In genomic region chr6:36874443-36875249, GRCh38 we compare ENCODE assay signal across 8 cellular contexts. TPM values are rescaled to one million over a fixed set of nuclear protein-coding genes. Genes with fewer than 3 reads are reported as not detected.
DNase-seq lines count a peak whose midpoint lies in the region; ATAC-seq, FAIRE-seq and TF ChIP-seq lines count a peak whose summit lies in the region.

PPIL1 (minus strand) TSS chr6:36874803; CDS start chr6:36874772, 31 bp downstream.

- peaks cover 46% of the 10 kb centered on the region for H3K4me1 Mint-ChIP-seq in activated T-cell treated with anti-CD3 and anti-CD28 coated beads, Interleukin-2, amount 50 U/mL, for 72 hours (ENCODE audit: low read depth)

- 0 to 1% methylated on average over 29 to 31 of the region's 54 CpGs for WGBS in esophagus squamous epithelium, 2 donors

- peak; percentile 52 for FAIRE-seq in RCC 7860 (lab: Jason Lieb, UNC)

- no peaks in the 10 kb centered on the region for H3K27me3 ChIP-seq in esophagus squamous epithelium

- peak within 1 kb of the TSS; percentile 87 to 97 for H3K4me3 Mint-ChIP-seq in activated T-cell treated with anti-CD3 and anti-CD28 coated beads, Interleukin-2, amount 50 U/mL, for 72 hours

- peak within 1 kb of the TSS; percentile 92 to 95 (median 94) for H3K27ac ChIP-seq in esophagus squamous epithelium

- TF ChIP-seq CTCF in esophagus squamous epithelium (IDR thresholded peaks at IDR 0.05) = no peak

- H3K4me3 ChIP-seq in esophagus squamous epithelium = peak within 1 kb of the TSS; percentile 75 to 96 (median 90)

- DNase-seq in DMS153 treated with DMSO at 0.1 percent for 48 hours (lab: John Stamatoyannopoulos, UW; ENCODE audit: unreplicated experiment) = peak; percentile 64
- DNase-seq in KG1 (lab: John Stamatoyannopoulos, UW) = peak; percentile 99
- DNase-seq in RCC 7860 (ENCODE audit: low spot score) = peak; percentile 74
- DNase-seq in activated T-cell treated with anti-CD3 and anti-CD28 coated beads, Interleukin-2, amount 50 U/mL, for 72 hours = peak; percentile 81 to 82
- DNase-seq in esophagus squamous epithelium (lab: John Stamatoyannopoulos, UW) = peak; percentile 23
- DNase-seq in myocyte (ENCODE audit: low read depth) = peak; percentile 93
- DNase-seq in stimulated activated CD8-positive, alpha-beta memory T cell treated with anti-CD3 and anti-CD28 coated beads, Interleukin-7, amount 100 ng/mL, for 48 hours (ENCODE audit: extremely low read depth in 1 of 2, low read depth in 1 of 2) = peak; percentile 55 to 71

- peaks cover 4 to 16% of the 10 kb centered on the region in 2 donors for H3K36me3 Mint-ChIP-seq in activated T-cell treated with anti-CD3 and anti-CD28 coated beads, Interleukin-2, amount 50 U/mL, for 72 hours (ENCODE audit: insufficient read depth in 2 of 2)

- H3K27ac Mint-ChIP-seq in activated T-cell treated with anti-CD3 and anti-CD28 coated beads, Interleukin-2, amount 50 U/mL, for 72 hours = peak within 1 kb of the TSS; percentile 100

- H3K36me3 ChIP-seq in esophagus squamous epithelium = peaks cover 0 to 14% (median 0%) of the 10 kb centered on the region in 3 donors

- intact Hi-C loops in esophagus squamous epithelium (cut with DNase I) = no loop called here

- peaks cover 0 to 27% (median 18%) of the 10 kb centered on the region in 3 donors for H3K4me1 ChIP-seq in esophagus squamous epithelium

- peak; percentile 87 for ATAC-seq in GM21619 (IDR thresholded peaks at IDR 0.05; ENCODE audit: unreplicated experiment)
- ATAC-seq in activated T-cell treated with anti-CD3 and anti-CD28 coated beads, Interleukin-2, amount 50 U/mL, for 72 hours (replicated peaks in 1 of 2) = peak; percentile 68 to 74

- H3K9me3 ChIP-seq in esophagus squamous epithelium = no peaks in the 10 kb centered on the region

- peak in 2 of 4 donors; percentile 29 to 32 for TF ChIP-seq POLR2A in esophagus squamous epithelium (IDR thresholded peaks at IDR 0.05)

- H3K9me3 Mint-ChIP-seq in activated T-cell treated with anti-CD3 and anti-CD28 coated beads, Interleukin-2, amount 50 U/mL, for 72 hours = no peaks in the 10 kb centered on the region

- H3K27me3 Mint-ChIP-seq in activated T-cell treated with anti-CD3 and anti-CD28 coated beads, Interleukin-2, amount 50 U/mL, for 72 hours (ENCODE audit: low read depth) = peaks cover 15% of the 10 kb centered on the region

RNA-seq across cellular contexts. Expression of gene PPIL1, which starts in this region (rescaled TPM):
- total RNA-seq in activated T-cell treated with anti-CD3 and anti-CD28 coated beads, Interleukin-2, amount 50 U/mL, for 72 hours = 10 to 100 TPM; 32.6 to 43.0 TPM
- total RNA-seq in esophagus squamous epithelium (10 to 100 TPM; 13.4 to 35.4 (median 28.7) TPM), myocyte (28.4 and 31.3 TPM in 2 replicates)
- 22.5 TPM for polyA plus RNA-seq in myocyte (2012)

Comparison
In these comparisons a context has a peak if more than half of its experiments do, and no peak if none do; other contexts are left out.
1. Peak in every context shown above with its lines: DNase-seq, ATAC-seq, H3K4me3 ChIP-seq and H3K27ac ChIP-seq.
2. DNase-seq: peak in every context shown above with its lines; median percentile 99 in KG1; 93 in myocyte; 82 in activated T-cell treated with anti-CD3 and anti-CD28 coated beads, Interleukin-2, amount 50 U/mL, for 72 hours; 74 in RCC 7860; 64 in DMS153 treated with DMSO at 0.1 percent for 48 hours; 63 in stimulated activated CD8-positive, alpha-beta memory T cell treated with anti-CD3 and anti-CD28 coated beads, Interleukin-7, amount 100 ng/mL, for 48 hours; 23 in esophagus squamous epithelium.